Comparison of ENCODE assay signal across 15 cellular contexts in the genomic region with DNA sequence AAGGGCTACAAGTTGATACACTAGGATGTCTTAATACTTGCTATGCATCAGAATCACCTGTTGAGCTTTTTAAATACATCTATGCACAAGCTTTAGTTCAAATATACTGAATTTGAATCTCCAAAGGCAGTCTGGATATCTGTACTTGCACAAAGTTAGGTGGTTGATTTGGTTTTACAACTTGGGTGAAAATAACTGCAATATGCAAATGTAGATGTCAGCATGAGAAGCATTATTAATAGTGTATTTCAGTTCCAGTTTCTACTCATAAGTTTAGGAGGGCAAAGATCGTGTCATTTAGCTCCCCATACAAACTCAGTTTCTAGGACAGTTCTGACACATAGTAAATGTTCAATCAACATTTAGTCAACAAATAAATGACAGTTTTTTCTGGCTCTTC. TPM values are rescaled to one million over a fixed set of nuclear protein-coding genes. Genes with fewer than 3 reads are reported as not detected.
DNase-seq lines count a peak whose midpoint lies in the region; ATAC-seq and TF ChIP-seq lines count a peak whose summit lies in the region.
"Had no signal": no experiment of that assay in that cellular context is flagged by ENCODE, and none has a peak within 500 bp of the region (broad histone marks: within the 10 kb centered on the region; RNA-seq: fewer than 3 reads in every experiment).

No MANE protein-coding gene starts in this region.

- DNase-seq in GM12865 (ENCODE audit: low read depth) (peak; percentile 87), dermis blood vessel endothelial cell (no peak), NCI-H226 (no peak), AG08396 (ENCODE audit: low spot score) (no peak)
- DNase-seq: esophagus squamous epithelium; IMR-90; NCI-H524; stimulated activated CD4-positive, alpha-beta T cell treated with anti-CD3 and anti-CD28 coated beads, Interleukin-1b, Interleukin-23, amount 100 ng/mL, for 48 hours; T-helper 1 cell; testis had no signal

- no peak for TF ChIP-seq CTCF in GM12865 (IDR thresholded peaks at IDR 0.05; ENCODE audit: insufficient read depth, low read depth, low read length, missing control alignments)

- ATAC-seq in GM19328 (IDR thresholded peaks at IDR 0.05; ENCODE audit: unreplicated experiment) (peak; percentile 94), HG02678 (IDR thresholded peaks at IDR 0.05; ENCODE audit: unreplicated experiment) (peak; percentile 99), HG03457 (IDR thresholded peaks at IDR 0.05; ENCODE audit: unreplicated experiment) (peak; percentile 93), SK-N-SH treated with all-trans-retinoic acid at 6 μM for 48 hours (no peak)

- peak overlapping the region; percentile 37 for H3K4me3 ChIP-seq in GM12865 (ENCODE audit: low read depth, low read length)
- H3K4me3 ChIP-seq: esophagus squamous epithelium, neural progenitor cell, testis had no signal

TF ChIP-seq in SK-N-SH treated with all-trans-retinoic acid at 6 μM for 48 hours, 23 proteins besides CTCF, POLR2A, EP300 and RAD21:
- no peak for TF ChIP-seq ESRRG (CRISPR knock-in tag; IDR thresholded peaks at IDR 0.05)
- TF ChIP-seq SNAI2 (CRISPR knock-in tag; IDR thresholded peaks at IDR 0.05): no peak
- no peak for TF ChIP-seq PPARA (CRISPR knock-in tag; IDR thresholded peaks at IDR 0.05; ENCODE audit: borderline replicate concordance)
- TF ChIP-seq ARNTL (CRISPR knock-in tag; IDR thresholded peaks at IDR 0.05; ENCODE audit: borderline replicate concordance, low read depth): no peak
- TF ChIP-seq TCF4 (CRISPR knock-in tag; IDR thresholded peaks at IDR 0.05; ENCODE audit: borderline replicate concordance): no peak
- TF ChIP-seq, protein P1, sequence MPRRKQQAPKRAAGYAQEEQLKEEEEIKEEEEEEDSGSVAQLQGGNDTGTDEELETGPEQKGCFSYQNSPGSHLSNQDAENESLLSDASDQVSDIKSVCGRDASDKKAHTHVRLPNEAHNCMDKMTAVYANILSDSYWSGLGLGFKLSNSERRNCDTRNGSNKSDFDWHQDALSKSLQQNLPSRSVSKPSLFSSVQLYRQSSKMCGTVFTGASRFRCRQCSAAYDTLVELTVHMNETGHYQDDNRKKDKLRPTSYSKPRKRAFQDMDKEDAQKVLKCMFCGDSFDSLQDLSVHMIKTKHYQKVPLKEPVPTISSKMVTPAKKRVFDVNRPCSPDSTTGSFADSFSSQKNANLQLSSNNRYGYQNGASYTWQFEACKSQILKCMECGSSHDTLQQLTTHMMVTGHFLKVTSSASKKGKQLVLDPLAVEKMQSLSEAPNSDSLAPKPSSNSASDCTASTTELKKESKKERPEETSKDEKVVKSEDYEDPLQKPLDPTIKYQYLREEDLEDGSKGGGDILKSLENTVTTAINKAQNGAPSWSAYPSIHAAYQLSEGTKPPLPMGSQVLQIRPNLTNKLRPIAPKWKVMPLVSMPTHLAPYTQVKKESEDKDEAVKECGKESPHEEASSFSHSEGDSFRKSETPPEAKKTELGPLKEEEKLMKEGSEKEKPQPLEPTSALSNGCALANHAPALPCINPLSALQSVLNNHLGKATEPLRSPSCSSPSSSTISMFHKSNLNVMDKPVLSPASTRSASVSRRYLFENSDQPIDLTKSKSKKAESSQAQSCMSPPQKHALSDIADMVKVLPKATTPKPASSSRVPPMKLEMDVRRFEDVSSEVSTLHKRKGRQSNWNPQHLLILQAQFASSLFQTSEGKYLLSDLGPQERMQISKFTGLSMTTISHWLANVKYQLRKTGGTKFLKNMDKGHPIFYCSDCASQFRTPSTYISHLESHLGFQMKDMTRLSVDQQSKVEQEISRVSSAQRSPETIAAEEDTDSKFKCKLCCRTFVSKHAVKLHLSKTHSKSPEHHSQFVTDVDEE (CRISPR knock-in tag; IDR thresholded peaks at IDR 0.05): no peak
- TF ChIP-seq ZC3H10 (CRISPR knock-in tag; IDR thresholded peaks at IDR 0.05): no peak
- TF ChIP-seq ZNF8 (CRISPR knock-in tag; IDR thresholded peaks at IDR 0.05): no peak
- TF ChIP-seq ZNF565 (CRISPR knock-in tag; conservative IDR thresholded peaks at IDR 0.05; ENCODE audit: low read depth): no peak
- TF ChIP-seq, protein P2, sequence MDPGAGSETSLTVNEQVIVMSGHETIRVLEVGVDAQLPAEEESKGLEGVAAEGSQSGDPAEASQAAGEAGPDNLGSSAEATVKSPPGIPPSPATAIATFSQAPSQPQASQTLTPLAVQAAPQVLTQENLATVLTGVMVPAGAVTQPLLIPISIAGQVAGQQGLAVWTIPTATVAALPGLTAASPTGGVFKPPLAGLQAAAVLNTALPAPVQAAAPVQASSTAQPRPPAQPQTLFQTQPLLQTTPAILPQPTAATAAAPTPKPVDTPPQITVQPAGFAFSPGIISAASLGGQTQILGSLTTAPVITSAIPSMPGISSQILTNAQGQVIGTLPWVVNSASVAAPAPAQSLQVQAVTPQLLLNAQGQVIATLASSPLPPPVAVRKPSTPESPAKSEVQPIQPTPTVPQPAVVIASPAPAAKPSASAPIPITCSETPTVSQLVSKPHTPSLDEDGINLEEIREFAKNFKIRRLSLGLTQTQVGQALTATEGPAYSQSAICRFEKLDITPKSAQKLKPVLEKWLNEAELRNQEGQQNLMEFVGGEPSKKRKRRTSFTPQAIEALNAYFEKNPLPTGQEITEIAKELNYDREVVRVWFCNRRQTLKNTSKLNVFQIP (CRISPR knock-in tag; IDR thresholded peaks at IDR 0.05; ENCODE audit: borderline replicate concordance, low read depth): no peak
- no peak for TF ChIP-seq ZFP30 (CRISPR knock-in tag; IDR thresholded peaks at IDR 0.05)
- TF ChIP-seq, protein P3, sequence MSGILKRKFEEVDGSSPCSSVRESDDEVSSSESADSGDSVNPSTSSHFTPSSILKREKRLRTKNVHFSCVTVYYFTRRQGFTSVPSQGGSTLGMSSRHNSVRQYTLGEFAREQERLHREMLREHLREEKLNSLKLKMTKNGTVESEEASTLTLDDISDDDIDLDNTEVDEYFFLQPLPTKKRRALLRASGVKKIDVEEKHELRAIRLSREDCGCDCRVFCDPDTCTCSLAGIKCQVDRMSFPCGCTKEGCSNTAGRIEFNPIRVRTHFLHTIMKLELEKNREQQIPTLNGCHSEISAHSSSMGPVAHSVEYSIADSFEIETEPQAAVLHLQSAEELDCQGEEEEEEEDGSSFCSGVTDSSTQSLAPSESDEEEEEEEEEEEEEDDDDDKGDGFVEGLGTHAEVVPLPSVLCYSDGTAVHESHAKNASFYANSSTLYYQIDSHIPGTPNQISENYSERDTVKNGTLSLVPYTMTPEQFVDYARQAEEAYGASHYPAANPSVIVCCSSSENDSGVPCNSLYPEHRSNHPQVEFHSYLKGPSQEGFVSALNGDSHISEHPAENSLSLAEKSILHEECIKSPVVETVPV (CRISPR knock-in tag; IDR thresholded peaks at IDR 0.05): no peak
- TF ChIP-seq OSR1 (CRISPR knock-in tag; IDR thresholded peaks at IDR 0.05): no peak
- TF ChIP-seq ISL1 (CRISPR knock-in tag; IDR thresholded peaks at IDR 0.05): no peak
- TF ChIP-seq RARB (CRISPR knock-in tag; IDR thresholded peaks at IDR 0.05): no peak
- TF ChIP-seq TOX (CRISPR knock-in tag; IDR thresholded peaks at IDR 0.05; ENCODE audit: borderline replicate concordance): no peak

RNA-seq across cellular contexts. Expression of a gene that starts 25.6 kb away (rescaled TPM):
- total RNA-seq in dermis blood vessel endothelial cell: 10.6 and 15.5 TPM in 2 replicates

RNA-seq across cellular contexts. Expression of a gene that starts 25.8 kb away (rescaled TPM):
- total RNA-seq in dermis blood vessel endothelial cell: 0.93 and 1.5 TPM in 2 replicates

RNA-seq across cellular contexts. Expression of a gene that starts 59.7 kb away (rescaled TPM):
- total RNA-seq in dermis blood vessel endothelial cell: 48.3 and 60.1 TPM in 2 replicates
